2 cellular contexts compared by ENCODE assay signal in genomic region chr17:19044643-19045042, GRCh38. TPM values are rescaled to one million over a fixed set of nuclear protein-coding genes. Genes with fewer than 3 reads are reported as not detected.
"Had no signal": no experiment of that assay in that cellular context is flagged by ENCODE, and none has a peak within 500 bp of the region (broad histone marks: within the 10 kb centered on the region; RNA-seq: fewer than 3 reads in every experiment).

No MANE protein-coding gene starts in this region.

RNA-seq across cellular contexts. Expression of gene GRAP, which starts 2.1 kb away (rescaled TPM):
- total RNA-seq: osteocyte, smooth muscle cell had no signal
